Comparison of ENCODE assay signal across 17 cellular contexts in genomic region chr2:217740796-217741195, GRCh38.
A peak's percentile ranks its signal among the peaks of the same experiment; 100 is the strongest.
DNase-seq lines count a peak whose midpoint lies in the region; ATAC-seq and TF ChIP-seq lines count a peak whose summit lies in the region.
"Had no signal": no experiment of that assay in that cellular context is flagged by ENCODE, and none has a peak within 500 bp of the region (broad histone marks: within the 10 kb centered on the region; RNA-seq: fewer than 3 reads in every experiment).

No MANE protein-coding gene starts in this region.

- ATAC-seq in activated CD8-positive, alpha-beta memory T cell treated with anti-CD3 and anti-CD28 coated beads, Interleukin-2, amount 10 ng/mL, durations not matched to agents 7 days and 5 days = no peak
- ATAC-seq: K562 had no signal

- no peak for TF ChIP-seq POLR2A in sigmoid colon (IDR thresholded peaks at IDR 0.05)

- H3K4me1 Mint-ChIP-seq in activated CD8-positive, alpha-beta memory T cell treated with anti-CD3 and anti-CD28 coated beads, Interleukin-2, amount 10 ng/mL, durations not matched to agents 7 days and 5 days = no peaks in the 10 kb centered on the region
- H3K4me1 Mint-ChIP-seq in type B pancreatic cell (ENCODE audit: unreplicated experiment) = peaks cover 20% of the 10 kb centered on the region
- no peaks in the 10 kb centered on the region for H3K4me1 Mint-ChIP-seq in T-helper 2 cell treated with Interferon-gamma antibody and Interleukin-4, amounts not matched to agents 5 μg/mL and 100 μg/mL, for 36 hours (ENCODE audit: low read depth)

- peak overlapping the region; percentile 42 to 63 (median 52) for H3K27ac ChIP-seq in sigmoid colon
- H3K27ac ChIP-seq: 22Rv1, C4-2B had no signal

- WGBS in sigmoid colon, 2 donors = 71 to 77% methylated on average over 5 of the region's 5 CpGs

- H3K27me3 ChIP-seq in sigmoid colon = no peaks in the 10 kb centered on the region

- H3K36me3 ChIP-seq in sigmoid colon = peaks cover 0 to 36% (median 13%) of the 10 kb centered on the region in 4 donors

- CTCF ChIA-PET in activated CD8-positive, alpha-beta memory T cell treated with anti-CD3 and anti-CD28 coated beads, Interleukin-2, amount 10 ng/mL, durations not matched to agents 7 days and 5 days (lab: Charles Lee) = no interaction called here

- H3K27me3 Mint-ChIP-seq in activated CD8-positive, alpha-beta memory T cell treated with anti-CD3 and anti-CD28 coated beads, Interleukin-2, amount 10 ng/mL, durations not matched to agents 7 days and 5 days = peaks cover 4% of the 10 kb centered on the region
- H3K27me3 Mint-ChIP-seq in type B pancreatic cell = peaks cover 7% of the 10 kb centered on the region
- H3K27me3 Mint-ChIP-seq in T-helper 2 cell treated with Interferon-gamma antibody and Interleukin-4, amounts not matched to agents 5 μg/mL and 100 μg/mL, for 36 hours (ENCODE audit: low read depth) = no peaks in the 10 kb centered on the region

- no peak overlapping the region for H3K27ac Mint-ChIP-seq in activated CD8-positive, alpha-beta memory T cell treated with anti-CD3 and anti-CD28 coated beads, Interleukin-2, amount 10 ng/mL, durations not matched to agents 7 days and 5 days
- no peak overlapping the region for H3K27ac Mint-ChIP-seq in type B pancreatic cell
- no peak overlapping the region for H3K27ac Mint-ChIP-seq in T-helper 2 cell treated with Interferon-gamma antibody and Interleukin-4, amounts not matched to agents 5 μg/mL and 100 μg/mL, for 36 hours

- intact Hi-C loops in sigmoid colon (cut with DNase I) (no loop called here), posterior vena cava (cut with DNase I) (no loop called here)

- no peaks in the 10 kb centered on the region for H3K9me3 ChIP-seq in sigmoid colon
- H3K9me3 ChIP-seq: Caco-2 had no signal

- H3K36me3 Mint-ChIP-seq in activated CD8-positive, alpha-beta memory T cell treated with anti-CD3 and anti-CD28 coated beads, Interleukin-2, amount 10 ng/mL, durations not matched to agents 7 days and 5 days = no peaks in the 10 kb centered on the region
- H3K36me3 Mint-ChIP-seq in type B pancreatic cell = no peaks in the 10 kb centered on the region
- H3K36me3 Mint-ChIP-seq in T-helper 2 cell treated with Interferon-gamma antibody and Interleukin-4, amounts not matched to agents 5 μg/mL and 100 μg/mL, for 36 hours (ENCODE audit: low read depth) = no peaks in the 10 kb centered on the region

- no peak overlapping the region for H3K4me3 ChIP-seq in sigmoid colon
- H3K4me3 ChIP-seq: K562 had no signal

- TF ChIP-seq CTCF in sigmoid colon (IDR thresholded peaks at IDR 0.05) (no peak), type B pancreatic cell (conservative IDR thresholded peaks at IDR 0.05) (no peak)

- H3K9me3 Mint-ChIP-seq in activated CD8-positive, alpha-beta memory T cell treated with anti-CD3 and anti-CD28 coated beads, Interleukin-2, amount 10 ng/mL, durations not matched to agents 7 days and 5 days (ENCODE audit: low read depth) = no peaks in the 10 kb centered on the region
- H3K9me3 Mint-ChIP-seq in type B pancreatic cell = no peaks in the 10 kb centered on the region
- H3K9me3 Mint-ChIP-seq in T-helper 2 cell treated with Interferon-gamma antibody and Interleukin-4, amounts not matched to agents 5 μg/mL and 100 μg/mL, for 36 hours = no peaks in the 10 kb centered on the region

- peaks cover 0 to 66% (median 50%) of the 10 kb centered on the region in 4 donors for H3K4me1 ChIP-seq in sigmoid colon
- H3K4me1 ChIP-seq: Caco-2 had no signal

- peak; percentile 21 for DNase-seq in activated CD8-positive, alpha-beta memory T cell treated with anti-CD3 and anti-CD28 coated beads, Interleukin-2, amount 10 ng/mL, durations not matched to agents 7 days and 5 days
- DNase-seq in activated CD8-positive, alpha-beta memory T cell treated with anti-CD3 and anti-CD28 coated beads, Interleukin-2, amount 50 U/mL, for 48 hours = no peak
- DNase-seq in fibroblast of gingiva (ENCODE audit: low read depth) (peak; percentile 21), sigmoid colon (no peak), type B pancreatic cell (ENCODE audit: extremely low spot score, unreplicated experiment) (peak; percentile 49), posterior vena cava (ENCODE audit: low spot score) (no peak), NCI-H510A treated with DMSO at 0.1 percent for 48 hours (lab: John Stamatoyannopoulos, UW) (no peak)
- no peak for DNase-seq in T-helper 2 cell treated with Interferon-gamma antibody and Interleukin-4, amounts not matched to agents 5 μg/mL and 100 μg/mL, for 36 hours (ENCODE audit: low spot score)
- DNase-seq: Caco-2; DMS53; NCI-H1436; NCI-H2081; NCI-H526; NK-92 treated with Interleukin-12 subunit alpha and Interleukin-12 subunit beta, amount 100 ng/mL, for 24 hours had no signal

- H3K4me3 Mint-ChIP-seq in activated CD8-positive, alpha-beta memory T cell treated with anti-CD3 and anti-CD28 coated beads, Interleukin-2, amount 10 ng/mL, durations not matched to agents 7 days and 5 days = no peak overlapping the region
- no peak overlapping the region for H3K4me3 Mint-ChIP-seq in type B pancreatic cell
- no peak overlapping the region for H3K4me3 Mint-ChIP-seq in T-helper 2 cell treated with Interferon-gamma antibody and Interleukin-4, amounts not matched to agents 5 μg/mL and 100 μg/mL, for 36 hours

- TF ChIP-seq EP300 in sigmoid colon (IDR thresholded peaks at IDR 0.05) = no peak

Comparison
In these comparisons a context has a peak if more than half of its experiments do, and no peak if none do; other contexts are left out.
1. DNase-seq: peak in activated CD8-positive, alpha-beta memory T cell treated with anti-CD3 and anti-CD28 coated beads, Interleukin-2, amount 10 ng/mL, durations not matched to agents 7 days and 5 days (single experiment), fibroblast of gingiva (single experiment) and type B pancreatic cell (single experiment); none in activated CD8-positive, alpha-beta memory T cell treated with anti-CD3 and anti-CD28 coated beads, Interleukin-2, amount 50 U/mL, for 48 hours (single experiment), sigmoid colon (single experiment), T-helper 2 cell treated with Interferon-gamma antibody and Interleukin-4, amounts not matched to agents 5 μg/mL and 100 μg/mL, for 36 hours (single experiment), posterior vena cava (single experiment) and NCI-H510A treated with DMSO at 0.1 percent for 48 hours (single experiment).